Comparison of ENCODE assay signal across 10 cellular contexts in genomic region chr17:40903129-40903847, GRCh38. TPM values are rescaled to one million over a fixed set of nuclear protein-coding genes. Genes with fewer than 3 reads are reported as not detected.
DNase-seq lines count a peak whose midpoint lies in the region; ATAC-seq and TF ChIP-seq lines count a peak whose summit lies in the region.
"Had no signal": no experiment of that assay in that cellular context is flagged by ENCODE, and none has a peak within 500 bp of the region (broad histone marks: within the 10 kb centered on the region; RNA-seq: fewer than 3 reads in every experiment).

No MANE protein-coding gene starts in this region.

- WGBS in mammary epithelial cell (ENCODE audit: low coverage, missing lambda C conversion rate), result 88% methylated on average over 12 of the region's 12 CpGs
- WGBS in prostate gland, result 50% methylated on average over 12 of the region's 12 CpGs

- H3K36me3 ChIP-seq in mammary epithelial cell (ENCODE audit: insufficient read depth, low read length), result no peaks in the 10 kb centered on the region
- no peaks in the 10 kb centered on the region for H3K36me3 ChIP-seq in prostate gland
- H3K36me3 ChIP-seq: heart left ventricle had no signal

- no peak for ATAC-seq in GM18907 (IDR thresholded peaks at IDR 0.05; ENCODE audit: unreplicated experiment)
- ATAC-seq: heart left ventricle had no signal

- no peak for TF ChIP-seq POLR2A in prostate gland (IDR thresholded peaks at IDR 0.05)

- CTCF ChIA-PET in mammary epithelial cell (lab: Charles Lee; ENCODE audit: low non-redundant PET), result interaction anchor here (0.5 to 0.7 kb wide), 2 partner anchors 128 to 287 kb away, joined by 3 to 6 read pairs; no protein-coding TSS in a partner anchor

- no TSS peak for BruUV-seq in mammary epithelial cell (replicated peaks; lab: Mats Ljungman, UMichigan)

- H2AFZ ChIP-seq in mammary epithelial cell (ENCODE audit: low read depth, low read length), result no peak overlapping the region

- peak; percentile 32 for DNase-seq in GM04504 (ENCODE audit: low read depth)
- DNase-seq in MV-4-11 (lab: John Stamatoyannopoulos, UW), result peak; percentile 81
- DNase-seq in mammary epithelial cell, result peak; percentile 84
- DNase-seq in prostate gland (ENCODE audit: low spot score), result peak; percentile 76
- no peak for DNase-seq in stimulated activated CD4-positive, alpha-beta T cell treated with anti-CD3 and anti-CD28 coated beads, Interleukin-4, amount 100 ng/mL, for 24 hours
- no peak for DNase-seq in COR-L47 (lab: John Stamatoyannopoulos, UW)
- DNase-seq in globus pallidus (ENCODE audit: low spot score), result no peak
- DNase-seq: activated T-cell treated with anti-CD3 and anti-CD28 coated beads for 4 hours, heart left ventricle had no signal

- in situ Hi-C loops in mammary epithelial cell (cut with MboI; ENCODE audit: low sequenced_read_pairs in 2 of 2), result loop anchor here in 1 of 2 donors (5.0 kb wide), 1 partner anchor 101 kb away; no protein-coding TSS in a partner anchor

- H3K9me3 ChIP-seq in mammary epithelial cell (replicated peaks; ENCODE audit: insufficient read depth, low read length) (no peaks in the 10 kb centered on the region), prostate gland (no peaks in the 10 kb centered on the region)
- H3K9me3 ChIP-seq: heart left ventricle had no signal

- dilution Hi-C loops in mammary epithelial cell (cut with HindIII; ENCODE audit: low sequenced_read_pairs), result no loop called here

- intact Hi-C loops in mammary epithelial cell (cut with micrococcal nuclease), result no loop called here
- intact Hi-C loops in prostate gland (cut with DNase I), result no loop called here

- no peak overlapping the region for H3K4me3 ChIP-seq in mammary epithelial cell (replicated peaks in 1 of 3; ENCODE audit: insufficient read depth in 1 of 3, low read depth in 2 of 3, low read length in 3 of 3)
- H3K4me3 ChIP-seq in prostate gland, result no peak overlapping the region
- H3K4me3 ChIP-seq: heart left ventricle had no signal

- peaks cover 24% of the 10 kb centered on the region for H3K4me1 ChIP-seq in mammary epithelial cell (ENCODE audit: insufficient read depth, low read length)
- H3K4me1 ChIP-seq in prostate gland (replicated peaks), result peaks cover 7% of the 10 kb centered on the region
- H3K4me1 ChIP-seq: heart left ventricle had no signal

- H3K9ac ChIP-seq in mammary epithelial cell (ENCODE audit: insufficient read depth, low read length), result no peak overlapping the region

- H3K79me2 ChIP-seq in mammary epithelial cell (ENCODE audit: insufficient read depth, low read length), result no peaks in the 10 kb centered on the region

- H3K27ac ChIP-seq in mammary epithelial cell (ENCODE audit: insufficient read depth, low read depth, low read length) (peak overlapping the region; percentile 92), prostate gland (no peak overlapping the region)
- H3K27ac ChIP-seq: heart left ventricle had no signal

- no peaks in the 10 kb centered on the region for H4K20me1 ChIP-seq in mammary epithelial cell (ENCODE audit: insufficient read depth, low read length)

- H3K27me3 ChIP-seq in mammary epithelial cell (ENCODE audit: insufficient read depth, low read length) (no peaks in the 10 kb centered on the region), prostate gland (replicated peaks; ENCODE audit: insufficient read depth) (no peaks in the 10 kb centered on the region)

- no peak overlapping the region for H3K4me2 ChIP-seq in mammary epithelial cell (ENCODE audit: insufficient read depth, low read depth, low read length)

- TF ChIP-seq CTCF in mammary epithelial cell (conservative IDR thresholded peaks at IDR 0.05 in 1 of 2, IDR thresholded peaks at IDR 0.05 in 1 of 2; ENCODE audit: extremely low read depth in 1 of 2, insufficient read depth in 1 of 2, low read depth in 1 of 2, low read length in 2 of 2), result no peak
- no peak for TF ChIP-seq CTCF in prostate gland (IDR thresholded peaks at IDR 0.05)

RNA-seq across cellular contexts. Expression of gene KRT20, which starts 18.2 kb away (rescaled TPM):
- total RNA-seq in mammary epithelial cell, result not detected
- not detected for polyA plus RNA-seq in mammary epithelial cell
- polyA minus RNA-seq in mammary epithelial cell, result not detected
- total RNA-seq in prostate gland, result not detected
- total RNA-seq: heart left ventricle had no signal

RNA-seq across cellular contexts. Expression of gene KRT23, which starts 34.2 kb away (rescaled TPM):
- total RNA-seq in mammary epithelial cell (10 to 100 TPM in 1 of 2 donors, 1 to 10 TPM in 1; 1.5 to 94.5 TPM), prostate gland (10 to 100 TPM; 19.6 to 38.9 TPM)
- 2.5 TPM for polyA plus RNA-seq in mammary epithelial cell
- not detected for polyA minus RNA-seq in mammary epithelial cell
- polyA plus RNA-seq: heart left ventricle had no signal

RNA-seq across cellular contexts. Expression of gene KRT12, which starts 36.3 kb away (rescaled TPM):
- not detected for total RNA-seq in mammary epithelial cell
- polyA plus RNA-seq in mammary epithelial cell, result not detected
- not detected for polyA minus RNA-seq in mammary epithelial cell
- not detected for total RNA-seq in prostate gland
- total RNA-seq: heart left ventricle had no signal
- polyA plus RNA-seq: heart left ventricle had no signal

Comparison
In these comparisons a context has a peak if more than half of its experiments do, and no peak if none do; other contexts are left out.
1. DNase-seq: peak in GM04504 (single experiment), MV-4-11 (single experiment), mammary epithelial cell (single experiment) and prostate gland (single experiment); none in stimulated activated CD4-positive, alpha-beta T cell treated with anti-CD3 and anti-CD28 coated beads, Interleukin-4, amount 100 ng/mL, for 24 hours (single experiment), COR-L47 (single experiment) and globus pallidus (single experiment).